ENCODE assay signal across 1 cellular context in genomic region chr19:12938536-12939291, GRCh38.
TF ChIP-seq lines count a peak whose summit lies in the region.

Gene CALR (plus strand): TSS chr19:12938609. CDS start chr19:12938680, 71 bp downstream.

TF ChIP-seq in HepG2, 621 proteins besides CTCF, POLR2A, EP300 and RAD21 (continued from another document and continues in another):
- TF ChIP-seq THAP9 (CRISPR knock-in tag; IDR thresholded peaks at IDR 0.05; ENCODE audit: borderline replicate concordance) (peak; percentile 65; the same call in 1 of the 2 replicates), MXD3 (CRISPR knock-in tag; IDR thresholded peaks at IDR 0.05) (peak; percentile 71; the same call in 1 of the 2 replicates), ZSCAN25 (CRISPR knock-in tag; IDR thresholded peaks at IDR 0.05) (peak; percentile 59; the same call in 1 of the 2 replicates), THRA (CRISPR knock-in tag; IDR thresholded peaks at IDR 0.05; ENCODE audit: borderline replicate concordance) (no peak), E2F2 (CRISPR knock-in tag; IDR thresholded peaks at IDR 0.05; ENCODE audit: borderline replicate concordance) (no peak), GABPA (IDR thresholded peaks at IDR 0.05; ENCODE audit: low read depth, low read length) (no peak), GABPA (CRISPR knock-in tag; IDR thresholded peaks at IDR 0.05; ENCODE audit: low read depth) (no peak), ZNF709 (CRISPR knock-in tag; IDR thresholded peaks at IDR 0.05) (peak; percentile 22; the same call in 1 of the 2 replicates), NFATC3 (CRISPR knock-in tag; IDR thresholded peaks at IDR 0.05) (peak; percentile 29; the same call in 1 of the 2 replicates), ZNF451 (CRISPR knock-in tag; IDR thresholded peaks at IDR 0.05) (peak; percentile 49; the same call in 1 of the 2 replicates), SOX13 (IDR thresholded peaks at IDR 0.05) (no peak), SOX13 (CRISPR knock-in tag; conservative IDR thresholded peaks at IDR 0.05 in 1 of 2, IDR thresholded peaks at IDR 0.05 in 1 of 2) (no peak; a peak in 1 of 4 replicates), ATF5 (CRISPR knock-in tag; IDR thresholded peaks at IDR 0.05; ENCODE audit: low read depth) (no peak), ZNF337 (CRISPR knock-in tag; IDR thresholded peaks at IDR 0.05; ENCODE audit: borderline replicate concordance, low read depth) (0 out of 2 replicates have a peak, but pooled peaks have one; percentile 47), ZNF281 (CRISPR knock-in tag; IDR thresholded peaks at IDR 0.05; ENCODE audit: borderline replicate concordance) (no peak), GMEB1 (CRISPR knock-in tag; IDR thresholded peaks at IDR 0.05; ENCODE audit: borderline replicate concordance) (peak; percentile 59; the same call in 1 of the 2 replicates), ZNF407 (CRISPR knock-in tag; IDR thresholded peaks at IDR 0.05; ENCODE audit: not compliant biosample characterization) (peak; percentile 70), ONECUT2 (CRISPR knock-in tag; IDR thresholded peaks at IDR 0.05) (0 out of 2 replicates have a peak, but pooled peaks have one; percentile 32), NR2F6 (IDR thresholded peaks at IDR 0.05) (no peak), NR2F6 (CRISPR knock-in tag; IDR thresholded peaks at IDR 0.05) (0 out of 2 replicates have a peak, but pooled peaks have one; percentile 11), ZNF563 (CRISPR knock-in tag; IDR thresholded peaks at IDR 0.05) (peak; percentile 72; the same call in 1 of the 2 replicates), ZBTB42 (CRISPR knock-in tag; IDR thresholded peaks at IDR 0.05) (0 out of 2 replicates have a peak, but pooled peaks have one; percentile 50), MTF1 (CRISPR knock-in tag; IDR thresholded peaks at IDR 0.05) (no peak), ATF1 (CRISPR knock-in tag; IDR thresholded peaks at IDR 0.05) (no peak; the same call in 1 of the 2 replicates), MIER2 (CRISPR knock-in tag; IDR thresholded peaks at IDR 0.05) (0 out of 2 replicates have a peak, but pooled peaks have one; percentile 10), THAP8 (CRISPR knock-in tag; IDR thresholded peaks at IDR 0.05; ENCODE audit: borderline replicate concordance) (no peak), ZFP91 (CRISPR knock-in tag; IDR thresholded peaks at IDR 0.05; ENCODE audit: borderline replicate concordance) (peak; percentile 99), ETV5 (CRISPR knock-in tag; IDR thresholded peaks at IDR 0.05; ENCODE audit: borderline replicate concordance) (peak; percentile 30; the same call in 1 of the 2 replicates)
